In the genomic region with DNA sequence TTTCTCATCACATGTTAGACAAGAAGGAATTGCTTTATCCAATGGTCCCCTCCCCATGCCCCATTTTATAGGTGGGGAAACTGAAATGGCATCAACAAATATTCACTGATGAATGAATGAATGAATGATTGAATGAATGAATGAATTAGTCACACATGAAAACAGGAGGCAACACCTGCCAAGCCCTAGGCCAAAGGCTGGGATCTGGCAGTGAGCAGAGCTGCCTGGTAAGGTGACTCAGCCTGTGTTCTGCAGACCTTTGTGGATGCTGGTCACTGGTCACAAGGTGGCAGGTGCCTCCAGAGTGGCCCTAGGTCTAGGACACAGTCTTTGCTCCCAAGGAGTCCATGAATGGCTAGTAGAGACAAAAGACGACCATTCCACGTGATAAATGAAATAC, we compare ENCODE assay signal across 27 cellular contexts.
"Had no signal": no experiment of that assay in that cellular context is flagged by ENCODE, and none has a peak within 500 bp of the region (broad histone marks: within the 10 kb centered on the region; RNA-seq: fewer than 3 reads in every experiment).

No MANE protein-coding gene starts in this region.

- H3K4me3 ChIP-seq: heart right ventricle, hepatocyte, left lung, lower lobe of right lung, ovary, sigmoid colon, spleen, suprapubic skin, thoracic aorta, tibial artery, vagina had no signal

- H3K4me1 Mint-ChIP-seq: natural killer cell; stimulated activated effector memory CD8-positive, alpha-beta T cell treated with anti-CD3 and anti-CD28 coated beads, Interleukin-12 subunit alpha, Interleukin-12 subunit beta, amount 100 ng/mL, for 72 hours had no signal

- FAIRE-seq: keratinocyte, small intestine had no signal

- ATAC-seq: heart right ventricle; left colon; left lung; lower lobe of right lung; natural killer cell; right cardiac atrium; stimulated activated effector memory CD8-positive, alpha-beta T cell treated with anti-CD3 and anti-CD28 coated beads, Interleukin-12 subunit alpha, Interleukin-12 subunit beta, amount 100 ng/mL, for 72 hours had no signal

- H3K9me3 ChIP-seq: left lung, lower lobe of right lung, ovary, sigmoid colon, spleen, suprapubic skin, thoracic aorta, tibial artery, vagina had no signal

- H3K4me3 Mint-ChIP-seq: natural killer cell; nephron progenitor cell; stimulated activated effector memory CD8-positive, alpha-beta T cell treated with anti-CD3 and anti-CD28 coated beads, Interleukin-12 subunit alpha, Interleukin-12 subunit beta, amount 100 ng/mL, for 72 hours; stimulated activated naive CD8-positive, alpha-beta T cell treated with anti-CD3 and anti-CD28 coated beads, Interleukin-15, Interleukin-2, amounts not matched to agents 100 ng/mL and 50 ng/mL, for 24 hours; type B pancreatic cell had no signal

- H3K4me2 ChIP-seq: hepatocyte had no signal

- H3K9me3 Mint-ChIP-seq: natural killer cell, type B pancreatic cell had no signal

- H3K27me3 ChIP-seq: ovary, vagina had no signal

- H3K27ac Mint-ChIP-seq: natural killer cell; nephron progenitor cell; progenitor cell of endocrine pancreas; stimulated activated effector memory CD8-positive, alpha-beta T cell treated with anti-CD3 and anti-CD28 coated beads, Interleukin-12 subunit alpha, Interleukin-12 subunit beta, amount 100 ng/mL, for 72 hours; stimulated activated naive CD8-positive, alpha-beta T cell treated with anti-CD3 and anti-CD28 coated beads, Interleukin-15, Interleukin-2, amounts not matched to agents 100 ng/mL and 50 ng/mL, for 24 hours; type B pancreatic cell had no signal

- H3K27ac ChIP-seq: heart right ventricle, hepatocyte, left lung, lower lobe of right lung, ovary, sigmoid colon, spleen, suprapubic skin, thoracic aorta, tibial artery, vagina had no signal

- H3K79me2 ChIP-seq: hepatocyte had no signal

- H3K4me1 ChIP-seq: heart right ventricle, left lung, lower lobe of right lung, sigmoid colon, spleen, suprapubic skin, tibial artery, vagina had no signal

- H3K36me3 Mint-ChIP-seq: natural killer cell; stimulated activated effector memory CD8-positive, alpha-beta T cell treated with anti-CD3 and anti-CD28 coated beads, Interleukin-12 subunit alpha, Interleukin-12 subunit beta, amount 100 ng/mL, for 72 hours; type B pancreatic cell had no signal

- H2AFZ ChIP-seq: hepatocyte had no signal

- H3K36me3 ChIP-seq: heart right ventricle, left lung, lower lobe of right lung, ovary, sigmoid colon, spleen, suprapubic skin, thoracic aorta, tibial artery, vagina had no signal

- DNase-seq: heart right ventricle; kidney glomerular epithelial cell; left colon; left lung; lower lobe of right lung; mammary epithelial cell; mesenchymal stem cell; natural killer cell; nephron progenitor cell; ovary; retina; right cardiac atrium; sigmoid colon; small intestine; spleen; stimulated activated CD4-positive, alpha-beta T cell treated with anti-CD3 and anti-CD28 coated beads, Interleukin-4, amount 100 ng/mL, for 24 hours; stimulated activated naive CD4-positive, alpha-beta T cell; tibial artery had no signal
